ENCODE assay signal across 11 cellular contexts in genomic region chr15:58731756-58732535, GRCh38. TPM values are rescaled to one million over a fixed set of nuclear protein-coding genes. Genes with fewer than 3 reads are reported as not detected.
DNase-seq lines count a peak whose midpoint lies in the region; ATAC-seq, FAIRE-seq and TF ChIP-seq lines count a peak whose summit lies in the region.
"Had no signal": no experiment of that assay in that cellular context is flagged by ENCODE, and none has a peak within 500 bp of the region (broad histone marks: within the 10 kb centered on the region; RNA-seq: fewer than 3 reads in every experiment).

No MANE protein-coding gene starts in this region.

- H3K36me3 ChIP-seq in breast epithelium (no peaks in the 10 kb centered on the region), astrocyte (ENCODE audit: insufficient read depth, low read length) (no peaks in the 10 kb centered on the region)
- H3K36me3 ChIP-seq in effector memory CD4-positive, alpha-beta T cell (ENCODE audit: control insufficient read depth, insufficient read depth, low read length) = no peaks in the 10 kb centered on the region

- no peak for TF ChIP-seq POLR2A in breast epithelium (IDR thresholded peaks at IDR 0.05)

- DNase-seq in MCF 10A (ENCODE audit: unreplicated experiment) = peak; percentile 64
- no peak for DNase-seq in breast epithelium (ENCODE audit: low spot score in 2 of 2)
- peak; percentile 69 for DNase-seq in astrocyte (ENCODE audit: low read depth)
- peak; percentile 89 for DNase-seq in iris pigment epithelial cell (ENCODE audit: low read depth)
- peak; percentile 77 for DNase-seq in urothelium cell line (ENCODE audit: low spot score)
- DNase-seq in effector memory CD4-positive, alpha-beta T cell = no peak
- no peak for DNase-seq in NCI-H1930 (lab: John Stamatoyannopoulos, UW)
- DNase-seq: effector CD8-positive, alpha-beta T cell; stimulated activated CD4-positive, alpha-beta T cell treated with anti-CD3 and anti-CD28 coated beads, Interleukin-15, amount 100 ng/mL, for 24 hours had no signal

- H2AFZ ChIP-seq in astrocyte (ENCODE audit: low read depth, low read length) = no peak overlapping the region

- no peaks in the 10 kb centered on the region for H3K9me3 Mint-ChIP-seq in MCF 10A (ENCODE audit: unreplicated experiment)
- H3K9me3 Mint-ChIP-seq in astrocyte (ENCODE audit: unreplicated experiment) = no peaks in the 10 kb centered on the region

- intact Hi-C loops in MCF 10A (cut with micrococcal nuclease) (no loop called here), breast epithelium (cut with DNase I; ENCODE audit: low total_unique reads) (no loop called here)

- no TSS peak for BruUV-seq in MCF 10A (replicated peaks; lab: Mats Ljungman, UMichigan)

- POLR2A ChIA-PET in MCF 10A (lab: Yijun Ruan, JAX) = interaction anchor here (0.5 to 3.7 kb wide), 7 partner anchors 9 to 797 kb away, joined by 3 to 44 read pairs (median 4); partner anchors contain the start of genes ADAM10 and MINDY2

- H3K27me3 Mint-ChIP-seq in MCF 10A (ENCODE audit: insufficient read depth, unreplicated experiment) (no peaks in the 10 kb centered on the region), astrocyte (ENCODE audit: low read depth, unreplicated experiment) (no peaks in the 10 kb centered on the region)

- no peak for TF ChIP-seq CTCF in MCF 10A (IDR thresholded peaks at IDR 0.05; ENCODE audit: unreplicated experiment)
- no peak for TF ChIP-seq CTCF in breast epithelium (IDR thresholded peaks at IDR 0.05)
- no peak for TF ChIP-seq CTCF in astrocyte (IDR thresholded peaks at IDR 0.05; ENCODE audit: insufficient read depth, low read depth, low read length)

- peaks cover 53% of the 10 kb centered on the region for H4K20me1 ChIP-seq in astrocyte (ENCODE audit: insufficient read depth, low read length)

- H3K4me1 Mint-ChIP-seq in MCF 10A (ENCODE audit: insufficient read depth, unreplicated experiment) (peaks cover 40% of the 10 kb centered on the region), astrocyte (ENCODE audit: low read depth, unreplicated experiment) (peaks cover 32% of the 10 kb centered on the region)

- H3K4me1 ChIP-seq in breast epithelium (no peaks in the 10 kb centered on the region), astrocyte (ENCODE audit: insufficient read depth, low read length) (peaks cover 12% of the 10 kb centered on the region)
- peaks cover 5% of the 10 kb centered on the region for H3K4me1 ChIP-seq in effector memory CD4-positive, alpha-beta T cell (ENCODE audit: control insufficient read depth, insufficient read depth, low read length, poor library complexity, severe bottlenecking)

- no peak overlapping the region for H3K4me3 ChIP-seq in breast epithelium
- H3K4me3 ChIP-seq in astrocyte (ENCODE audit: insufficient read depth, low read depth, low read length) = no peak overlapping the region
- H3K4me3 ChIP-seq in effector memory CD4-positive, alpha-beta T cell (ENCODE audit: insufficient read depth, low read depth, low read length, poor library complexity, severe bottlenecking) = no peak overlapping the region

- H3K36me3 Mint-ChIP-seq in MCF 10A (ENCODE audit: insufficient read depth, unreplicated experiment) (no peaks in the 10 kb centered on the region), astrocyte (ENCODE audit: low read depth, unreplicated experiment) (no peaks in the 10 kb centered on the region)

- H3K4me2 ChIP-seq in astrocyte (ENCODE audit: low read length) = peak overlapping the region; percentile 38

- H3K9me3 ChIP-seq in breast epithelium = no peaks in the 10 kb centered on the region
- no peaks in the 10 kb centered on the region for H3K9me3 ChIP-seq in astrocyte (ENCODE audit: insufficient read depth, low read depth, low read length)
- H3K9me3 ChIP-seq in effector memory CD4-positive, alpha-beta T cell (ENCODE audit: control insufficient read depth, low read length) = no peaks in the 10 kb centered on the region

- CTCF ChIA-PET in MCF 10A (lab: Yijun Ruan, JAX) = no interaction called here

- peak overlapping the region; percentile 83 for H3K27ac Mint-ChIP-seq in MCF 10A (ENCODE audit: low read depth, unreplicated experiment)
- peak overlapping the region; percentile 92 for H3K27ac Mint-ChIP-seq in astrocyte (ENCODE audit: unreplicated experiment)

- FAIRE-seq in astrocyte (lab: Jason Lieb, UNC) (peak; percentile 37), urothelium cell line (lab: Jason Lieb, UNC) (peak; percentile 40)
- FAIRE-seq: TTC549 had no signal

- H3K9ac ChIP-seq in astrocyte (ENCODE audit: low read length) = peak overlapping the region; percentile 11

- ATAC-seq in HG03521 (IDR thresholded peaks at IDR 0.05; ENCODE audit: unreplicated experiment) = no peak

- no peaks in the 10 kb centered on the region for H3K27me3 ChIP-seq in breast epithelium
- H3K27me3 ChIP-seq in astrocyte (ENCODE audit: insufficient read depth, low read length) = no peaks in the 10 kb centered on the region
- H3K27me3 ChIP-seq in effector memory CD4-positive, alpha-beta T cell (replicated peaks; ENCODE audit: control insufficient read depth, insufficient read depth, low read length, poor library complexity, severe bottlenecking) = no peaks in the 10 kb centered on the region

- peaks cover 98% of the 10 kb centered on the region for H3K79me2 ChIP-seq in astrocyte (ENCODE audit: insufficient read depth, low read length)

- peak overlapping the region; percentile 37 for H3K4me3 Mint-ChIP-seq in MCF 10A (ENCODE audit: unreplicated experiment)
- peak overlapping the region; percentile 0 for H3K4me3 Mint-ChIP-seq in astrocyte (ENCODE audit: unreplicated experiment)

- H3K27ac ChIP-seq in breast epithelium = no peak overlapping the region
- peak overlapping the region; percentile 44 for H3K27ac ChIP-seq in astrocyte (ENCODE audit: low read depth, low read length)
- no peak overlapping the region for H3K27ac ChIP-seq in effector memory CD4-positive, alpha-beta T cell (ENCODE audit: insufficient read depth, low read length, poor library complexity, severe bottlenecking)

RNA-seq across cellular contexts. Expression of gene ADAM10, which starts 17.6 kb away (rescaled TPM):
- 87.5 and 109 TPM in 2 replicates for total RNA-seq in MCF 10A (2022)
- 100 to 1,000 TPM in 1 of 3 donors, 10 to 100 TPM in 2; 53.8 to 113 (median 78.3) TPM for total RNA-seq in breast epithelium
- total RNA-seq in astrocyte = 243 and 254 TPM in 2 replicates

RNA-seq across cellular contexts. Expression of gene MINDY2, which starts 39.2 kb away (rescaled TPM):
- total RNA-seq in MCF 10A (2022) = 18.8 and 21.9 TPM in 2 replicates
- 10 to 100 TPM; 11.8 to 22.5 (median 17.7) TPM for total RNA-seq in breast epithelium
- total RNA-seq in astrocyte = 20.9 and 24.5 TPM in 2 replicates

Comparison
In these comparisons a context has a peak if more than half of its experiments do, and no peak if none do; other contexts are left out.
1. DNase-seq: peak in MCF 10A (single experiment), astrocyte (single experiment), iris pigment epithelial cell (single experiment) and urothelium cell line (single experiment); none in breast epithelium (0 of 2), effector memory CD4-positive, alpha-beta T cell (0 of 3) and NCI-H1930 (0 of 2).